24 cellular contexts compared by ENCODE assay signal in the genomic region with DNA sequence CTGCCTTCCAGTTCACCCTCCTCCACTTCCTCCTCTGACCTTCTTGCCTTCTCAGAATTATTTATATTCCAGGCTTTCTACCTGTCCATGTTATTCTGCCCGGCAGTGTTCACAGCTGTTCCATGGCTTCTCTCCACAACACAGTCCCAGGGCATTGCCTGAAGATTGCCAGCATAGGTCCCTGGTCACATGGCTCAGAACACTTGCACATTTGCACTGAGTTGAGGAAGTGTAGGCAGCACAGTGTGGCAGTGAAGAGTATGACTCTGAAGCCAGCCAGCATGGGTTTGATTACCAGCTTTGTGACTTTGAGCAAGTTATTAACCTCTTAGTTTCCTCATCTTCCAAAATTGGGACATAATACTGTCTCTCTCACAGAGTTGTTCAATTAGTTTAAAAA.
"Had no signal": no experiment of that assay in that cellular context is flagged by ENCODE, and none has a peak within 500 bp of the region (broad histone marks: within the 10 kb centered on the region; RNA-seq: fewer than 3 reads in every experiment).

No MANE protein-coding gene starts in this region.

- ATAC-seq: effector memory CD8-positive, alpha-beta T cell; esophagus mucosa; foreskin keratinocyte; gastrocnemius medialis; heart right ventricle had no signal

- H3K27ac ChIP-seq: colonic mucosa, coronary artery, dorsolateral prefrontal cortex, epithelial cell of prostate, esophagus muscularis mucosa, esophagus squamous epithelium, foreskin keratinocyte, gastrocnemius medialis, gastroesophageal sphincter, heart right ventricle had no signal

- DNase-seq: colonic mucosa; cortex of kidney; dermis blood vessel endothelial cell; dorsolateral prefrontal cortex; effector CD4-positive, alpha-beta T cell; effector CD8-positive, alpha-beta T cell; effector memory CD4-positive, alpha-beta T cell; effector memory CD8-positive, alpha-beta T cell; endodermal cell; erythroblast; esophagus squamous epithelium; foreskin fibroblast; foreskin keratinocyte; foreskin melanocyte; gastrocnemius medialis; glutamatergic neuron; head of caudate nucleus; heart right ventricle had no signal

- H3K36me3 ChIP-seq: colonic mucosa, esophagus muscularis mucosa, esophagus squamous epithelium, gastrocnemius medialis, gastroesophageal sphincter, heart right ventricle had no signal

- H3K27ac Mint-ChIP-seq: dendritic cell treated with granulocyte-macrophage colony-stimulating factor and Interleukin-4, amounts not matched to agents 40 ng/mL and 50 ng/mL, for 4 days; effector memory CD8-positive, alpha-beta T cell; endodermal cell had no signal

- H3K9me3 Mint-ChIP-seq: dendritic cell treated with granulocyte-macrophage colony-stimulating factor and Interleukin-4, amounts not matched to agents 40 ng/mL and 50 ng/mL, for 4 days; endodermal cell had no signal

- H3K27me3 ChIP-seq: colonic mucosa, esophagus muscularis mucosa, foreskin keratinocyte had no signal

- H3K4me3 Mint-ChIP-seq: dendritic cell treated with granulocyte-macrophage colony-stimulating factor and Interleukin-4, amounts not matched to agents 40 ng/mL and 50 ng/mL, for 4 days; effector memory CD8-positive, alpha-beta T cell; endodermal cell had no signal

- H3K4me1 ChIP-seq: colonic mucosa, esophagus muscularis mucosa, gastrocnemius medialis, gastroesophageal sphincter, heart right ventricle had no signal

- H3K27me3 Mint-ChIP-seq: effector memory CD8-positive, alpha-beta T cell had no signal

- H3K4me3 ChIP-seq: colonic mucosa, coronary artery, dorsolateral prefrontal cortex, esophagus muscularis mucosa, esophagus squamous epithelium, gastrocnemius medialis, gastroesophageal sphincter, heart right ventricle had no signal

- H3K9me3 ChIP-seq: colonic mucosa, esophagus muscularis mucosa, esophagus squamous epithelium, gastrocnemius medialis, gastroesophageal sphincter, heart right ventricle had no signal
